ENCODE assay signal across 11 cellular contexts in genomic region chr6:142855877-142856606, GRCh38.
DNase-seq lines count a peak whose midpoint lies in the region; ATAC-seq and TF ChIP-seq lines count a peak whose summit lies in the region.
"Had no signal": no experiment of that assay in that cellular context is flagged by ENCODE, and none has a peak within 500 bp of the region (broad histone marks: within the 10 kb centered on the region; RNA-seq: fewer than 3 reads in every experiment).

No MANE protein-coding gene starts in this region.

- H3K27me3 ChIP-seq in gastrocnemius medialis: no peaks in the 10 kb centered on the region
- H3K27me3 ChIP-seq: upper lobe of left lung had no signal

- TF ChIP-seq CTCF in OCI-LY7 (conservative IDR thresholded peaks at IDR 0.05; ENCODE audit: low read length) (no peak), gastrocnemius medialis (IDR thresholded peaks at IDR 0.05 in 4 of 5, conservative IDR thresholded peaks at IDR 0.05 in 1 of 5) (no peak)

- TF ChIP-seq POLR2A in gastrocnemius medialis (IDR thresholded peaks at IDR 0.05): no peak

- peak overlapping the region; percentile 91 for H3K4me2 ChIP-seq in OCI-LY7 (ENCODE audit: low read length)

- POLR2A ChIA-PET in OCI-LY7 (lab: Charles Lee): interaction anchor here (0.9 to 2.9 kb wide), 5 partner anchors 8 to 83 kb away, joined by 3 to 10 read pairs (median 9); no protein-coding TSS in a partner anchor

- BruUV-seq in OCI-LY7 (replicated peaks; lab: Mats Ljungman, UMichigan): no TSS peak

- H4K20me1 ChIP-seq in OCI-LY7 (ENCODE audit: insufficient read depth, low read length): no peaks in the 10 kb centered on the region

- H3K27ac ChIP-seq in OCI-LY7 (ENCODE audit: low read depth, low read length, poor library complexity, severe bottlenecking) (peak overlapping the region; percentile 94), gastrocnemius medialis (peak overlapping the region; percentile 33 to 93 (median 54))
- H3K27ac ChIP-seq: upper lobe of left lung had no signal

- H3K9me3 ChIP-seq in OCI-LY7 (ENCODE audit: low read length) (no peaks in the 10 kb centered on the region), gastrocnemius medialis (no peaks in the 10 kb centered on the region)
- H3K9me3 ChIP-seq: upper lobe of left lung had no signal

- DNase-seq in OCI-LY7 (ENCODE audit: low spot score) (no peak), gastrocnemius medialis (no peak), Right ventricle myocardium superior (no peak), NCI-H1694 treated with DMSO at 0.1 percent for 48 hours (lab: John Stamatoyannopoulos, UW) (no peak)
- DNase-seq: islet precursor cell, NCI-H1930, upper lobe of left lung had no signal

- peaks cover 58% of the 10 kb centered on the region; the same call in 1 of the 2 replicates for H3K79me2 ChIP-seq in OCI-LY7 (ENCODE audit: insufficient read depth, low read depth, low read length)

- in situ Hi-C loops in gastrocnemius medialis (cut with MboI; ENCODE audit: low sequenced_read_pairs in 4 of 4): no loop called here

- intact Hi-C loops in OCI-LY7 (cut with micrococcal nuclease; ENCODE audit: unreplicated experiment): loop anchor here (2.0 kb wide), 3 partner anchors 13 to 89 kb away; partner anchors contain the start of gene HIVEP2
- intact Hi-C loops in gastrocnemius medialis (cut with DNase I; ENCODE audit: low total_unique reads): no loop called here
- intact Hi-C loops in Right ventricle myocardium superior (cut with DNase I): no loop called here

- H3K36me3 ChIP-seq in OCI-LY7 (ENCODE audit: insufficient read depth, low read length) (peaks cover 14% of the 10 kb centered on the region; the same call in 1 of the 2 replicates), gastrocnemius medialis (no peaks in the 10 kb centered on the region)
- H3K36me3 ChIP-seq: upper lobe of left lung had no signal

- H3K9me2 ChIP-seq in OCI-LY7 (ENCODE audit: insufficient read depth, low read length): no peaks in the 10 kb centered on the region

- ATAC-seq in GM18909 (IDR thresholded peaks at IDR 0.05; ENCODE audit: poor library complexity, unreplicated experiment): peak; percentile 29
- peak; percentile 26 for ATAC-seq in HG02678 (IDR thresholded peaks at IDR 0.05; ENCODE audit: unreplicated experiment)
- no peak for ATAC-seq in gastrocnemius medialis
- ATAC-seq in Right ventricle myocardium superior (ENCODE audit: poor library complexity): no peak
- no peak for ATAC-seq in GM21367 (IDR thresholded peaks at IDR 0.05; ENCODE audit: unreplicated experiment)
- no peak for ATAC-seq in GM19324 (IDR thresholded peaks at IDR 0.05; ENCODE audit: low FRiP score, unreplicated experiment)

- CTCF ChIA-PET in OCI-LY7 (lab: Charles Lee; ENCODE audit: unreplicated experiment): no interaction called here

- peak overlapping the region; percentile 61 for H3K4me3 ChIP-seq in OCI-LY7 (ENCODE audit: low read depth, low read length, poor library complexity, severe bottlenecking)
- no peak overlapping the region for H3K4me3 ChIP-seq in gastrocnemius medialis
- H3K4me3 ChIP-seq: upper lobe of left lung had no signal

- no peak overlapping the region for H2AFZ ChIP-seq in OCI-LY7 (ENCODE audit: low read length)

- peaks cover 91% of the 10 kb centered on the region for H3K4me1 ChIP-seq in OCI-LY7 (ENCODE audit: insufficient read depth, low read length, poor library complexity, severe bottlenecking)
- H3K4me1 ChIP-seq in gastrocnemius medialis: peaks cover 55 to 59% of the 10 kb centered on the region in 2 donors

Comparison
In these comparisons a context has a peak if more than half of its experiments do, and no peak if none do; other contexts are left out.
1. ATAC-seq: peak in GM18909 (single experiment) and HG02678 (single experiment); none in gastrocnemius medialis (0 of 2), Right ventricle myocardium superior (single experiment), GM21367 (single experiment) and GM19324 (single experiment).